Comparison of ENCODE assay signal across 28 cellular contexts in genomic region chr2:15780234-15780633, GRCh38.
"Had no signal": no experiment of that assay in that cellular context is flagged by ENCODE, and none has a peak within 500 bp of the region (broad histone marks: within the 10 kb centered on the region; RNA-seq: fewer than 3 reads in every experiment).

No MANE protein-coding gene starts in this region.

- H2AFZ ChIP-seq: hepatocyte had no signal

- H3K9me3 ChIP-seq: colonic mucosa, gastrocnemius medialis, neutrophil, pancreas, right atrium auricular region, sigmoid colon, spleen, testis, tibial artery, upper lobe of left lung had no signal

- DNase-seq: colonic mucosa; effector CD8-positive, alpha-beta T cell; endodermal cell; foreskin fibroblast; gastrocnemius medialis; kidney; mesenchymal stem cell; midbrain; naive thymus-derived CD4-positive, alpha-beta T cell; pancreas; sigmoid colon; spleen; stimulated activated CD4-positive, alpha-beta T cell treated with anti-CD3 and anti-CD28 coated beads, Interleukin-4, amount 100 ng/mL, for 4 hours; stimulated activated naive CD8-positive, alpha-beta T cell treated with anti-CD3 and anti-CD28 coated beads, Interleukin-15, Interleukin-2, amounts not matched to agents 100 U/mL and 50 U/mL, for 24 hours; substantia nigra; testis; tibial artery; upper lobe of left lung had no signal

- H3K4me1 ChIP-seq: colonic mucosa, gastrocnemius medialis, pancreas, right atrium auricular region, sigmoid colon, spleen, testis, tibial artery, upper lobe of left lung had no signal

- H3K27me3 ChIP-seq: colonic mucosa, gastrocnemius medialis, hepatocyte, neutrophil, pancreas, right atrium auricular region, testis, upper lobe of left lung had no signal

- H3K4me3 Mint-ChIP-seq: dendritic cell treated with granulocyte-macrophage colony-stimulating factor and Interleukin-4, amounts not matched to agents 40 ng/mL and 50 ng/mL, for 4 days; endodermal cell; naive thymus-derived CD4-positive, alpha-beta T cell; nephron; stimulated activated memory B cell treated with anti-CD40 and anti-IgM and Interleukin-4, amounts not matched to agents 10 μg/mL and 1 μg/mL and 100 μg/mL, for 72 hours had no signal

- H3K36me3 ChIP-seq: colonic mucosa, gastrocnemius medialis, neutrophil, pancreas, right atrium auricular region, sigmoid colon, spleen, tibial artery, upper lobe of left lung had no signal

- H3K27ac ChIP-seq: colonic mucosa, epithelial cell of prostate, gastrocnemius medialis, hepatocyte, neutrophil, pancreas, right atrium auricular region, sigmoid colon, spleen, testis, tibial artery, upper lobe of left lung had no signal

- H3K4me1 Mint-ChIP-seq: naive thymus-derived CD4-positive, alpha-beta T cell; stimulated activated memory B cell treated with anti-CD40 and anti-IgM and Interleukin-4, amounts not matched to agents 10 μg/mL and 1 μg/mL and 100 μg/mL, for 72 hours had no signal

- H3K27ac Mint-ChIP-seq: dendritic cell treated with granulocyte-macrophage colony-stimulating factor and Interleukin-4, amounts not matched to agents 40 ng/mL and 50 ng/mL, for 4 days; endodermal cell; naive thymus-derived CD4-positive, alpha-beta T cell; nephron; progenitor cell of endocrine pancreas; stimulated activated memory B cell treated with anti-CD40 and anti-IgM and Interleukin-4, amounts not matched to agents 10 μg/mL and 1 μg/mL and 100 μg/mL, for 72 hours had no signal

- ATAC-seq: esophagus mucosa; gastrocnemius medialis; left lobe of liver; naive thymus-derived CD4-positive, alpha-beta T cell; pancreas; stimulated activated memory B cell treated with anti-CD40 and anti-IgM and Interleukin-4, amounts not matched to agents 10 μg/mL and 1 μg/mL and 100 μg/mL, for 72 hours; stimulated activated naive CD8-positive, alpha-beta T cell treated with anti-CD3 and anti-CD28 coated beads, Interleukin-15, Interleukin-2, amounts not matched to agents 100 U/mL and 50 U/mL, for 24 hours had no signal

- H3K4me3 ChIP-seq: colonic mucosa, gastrocnemius medialis, hepatocyte, pancreas, right atrium auricular region, sigmoid colon, spleen, testis, tibial artery, upper lobe of left lung had no signal

- H3K9me3 Mint-ChIP-seq: dendritic cell treated with granulocyte-macrophage colony-stimulating factor and Interleukin-4, amounts not matched to agents 40 ng/mL and 50 ng/mL, for 4 days; endodermal cell; nephron had no signal

- H3K36me3 Mint-ChIP-seq: naive thymus-derived CD4-positive, alpha-beta T cell; stimulated activated memory B cell treated with anti-CD40 and anti-IgM and Interleukin-4, amounts not matched to agents 10 μg/mL and 1 μg/mL and 100 μg/mL, for 72 hours had no signal

- H3K4me2 ChIP-seq: hepatocyte had no signal
